In genomic region chrX:1792636-1793035, GRCh38 we compare ENCODE assay signal across 27 cellular contexts.
"Had no signal": no experiment of that assay in that cellular context is flagged by ENCODE, and none has a peak within 500 bp of the region (broad histone marks: within the 10 kb centered on the region; RNA-seq: fewer than 3 reads in every experiment).

No MANE protein-coding gene starts in this region.

- H3K9me3 ChIP-seq: suprapubic skin, testis, thoracic aorta, thyroid gland, tibial artery, transverse colon, upper lobe of left lung, upper lobe of right lung, uterus, vagina had no signal

- H3K36me3 ChIP-seq: stomach, suprapubic skin, thoracic aorta, thyroid gland, tibial artery, tibial nerve, transverse colon, upper lobe of left lung, upper lobe of right lung, uterus, vagina had no signal

- H3K27ac Mint-ChIP-seq: stimulated activated effector memory CD8-positive, alpha-beta T cell treated with anti-CD3 and anti-CD28 coated beads, Interleukin-12 subunit alpha, Interleukin-12 subunit beta, amount 100 ng/mL, for 72 hours; stimulated activated memory B cell treated with anti-CD40 and anti-IgM and Interleukin-4, amounts not matched to agents 10 μg/mL and 1 μg/mL and 100 μg/mL, for 72 hours; stimulated activated naive B cell treated with anti-CD40 and anti-IgM and Interleukin-4, amounts not matched to agents 10 μg/mL and 1 μg/mL and 100 μg/mL, for 72 hours; stimulated activated naive CD8-positive, alpha-beta T cell treated with anti-CD3 and anti-CD28 coated beads, Interleukin-15, amount 100 ng/mL, for 72 hours; stimulated activated naive CD8-positive, alpha-beta T cell treated with anti-CD3 and anti-CD28 coated beads, Interleukin-15, Interleukin-2, amounts not matched to agents 100 ng/mL and 50 ng/mL, for 24 hours had no signal

- H3K27ac ChIP-seq: stomach, suprapubic skin, testis, thoracic aorta, thyroid gland, tibial artery, tibial nerve, transverse colon, upper lobe of left lung, upper lobe of right lung, uterus, vagina had no signal

- H3K4me3 ChIP-seq: stomach, suprapubic skin, testis, thoracic aorta, thyroid gland, tibial artery, tibial nerve, transverse colon, upper lobe of left lung, upper lobe of right lung, uterus, vagina had no signal

- H3K27me3 ChIP-seq: stomach, suprapubic skin, testis, thyroid gland, tibial artery, tibial nerve, transverse colon, upper lobe of left lung, upper lobe of right lung, uterus, vagina had no signal

- DNase-seq: stimulated activated CD4-positive, alpha-beta T cell treated with anti-CD3 and anti-CD28 coated beads, Interleukin-2, amount 100 ng/mL, for 48 hours; stimulated activated CD4-positive, alpha-beta T cell treated with anti-CD3 and anti-CD28 coated beads, Interleukin-4, amount 100 ng/mL, for 1 hour; stimulated activated CD4-positive, alpha-beta T cell treated with anti-CD3 and anti-CD28 coated beads, Interleukin-4, amount 100 ng/mL, for 24 hours; stimulated activated CD4-positive, alpha-beta T cell treated with anti-CD3 and anti-CD28 coated beads, Interleukin-4, amount 100 ng/mL, for 4 hours; stimulated activated CD8-positive, alpha-beta memory T cell treated with anti-CD3 and anti-CD28 coated beads, Interleukin-4, amount 100 ng/mL, for 48 hours; stimulated activated naive B cell treated with anti-CD40 and anti-IgM and Interleukin-4, amounts not matched to agents 10 μg/mL and 1 μg/mL and 100 μg/mL, for 72 hours; stimulated activated naive CD4-positive, alpha-beta T cell; stimulated activated naive CD4-positive, alpha-beta T cell treated with Interleukin-2 at 50 U/mL for 16 hours; stimulated activated naive CD8-positive, alpha-beta T cell treated with anti-CD3 and anti-CD28 coated beads, Interleukin-15, amount 100 ng/mL, for 72 hours; stimulated activated naive CD8-positive, alpha-beta T cell treated with anti-CD3 and anti-CD28 coated beads, Interleukin-15, Interleukin-2, amounts not matched to agents 100 U/mL and 50 U/mL, for 24 hours; stomach; substantia nigra; testis; thyroid gland; transverse colon; trophoblast cell; upper lobe of left lung; upper lobe of right lung; uterus had no signal

- ATAC-seq: stimulated activated effector memory CD8-positive, alpha-beta T cell treated with anti-CD3 and anti-CD28 coated beads, Interleukin-12 subunit alpha, Interleukin-12 subunit beta, amount 100 ng/mL, for 72 hours; stimulated activated memory B cell treated with anti-CD40 and anti-IgM and Interleukin-4, amounts not matched to agents 10 μg/mL and 1 μg/mL and 100 μg/mL, for 72 hours; stimulated activated naive B cell treated with anti-CD40 and anti-IgM and Interleukin-4, amounts not matched to agents 10 μg/mL and 1 μg/mL and 100 μg/mL, for 72 hours; stimulated activated naive CD8-positive, alpha-beta T cell treated with anti-CD3 and anti-CD28 coated beads, Interleukin-15, amount 100 ng/mL, for 72 hours; stimulated activated naive CD8-positive, alpha-beta T cell treated with anti-CD3 and anti-CD28 coated beads, Interleukin-15, Interleukin-2, amounts not matched to agents 100 U/mL and 50 U/mL, for 24 hours; upper lobe of right lung had no signal

- H3K4me1 ChIP-seq: stomach, suprapubic skin, testis, thyroid gland, tibial artery, tibial nerve, transverse colon, upper lobe of left lung, upper lobe of right lung, uterus, vagina had no signal

- H3K27me3 Mint-ChIP-seq: stimulated activated memory B cell treated with anti-CD40 and anti-IgM and Interleukin-4, amounts not matched to agents 10 μg/mL and 1 μg/mL and 100 μg/mL, for 72 hours; stimulated activated naive CD8-positive, alpha-beta T cell treated with anti-CD3 and anti-CD28 coated beads, Interleukin-15, amount 100 ng/mL, for 72 hours; stimulated activated naive CD8-positive, alpha-beta T cell treated with anti-CD3 and anti-CD28 coated beads, Interleukin-15, Interleukin-2, amounts not matched to agents 100 ng/mL and 50 ng/mL, for 24 hours had no signal

- H3K36me3 Mint-ChIP-seq: stimulated activated effector memory CD8-positive, alpha-beta T cell treated with anti-CD3 and anti-CD28 coated beads, Interleukin-12 subunit alpha, Interleukin-12 subunit beta, amount 100 ng/mL, for 72 hours; stimulated activated memory B cell treated with anti-CD40 and anti-IgM and Interleukin-4, amounts not matched to agents 10 μg/mL and 1 μg/mL and 100 μg/mL, for 72 hours; stimulated activated naive B cell treated with anti-CD40 and anti-IgM and Interleukin-4, amounts not matched to agents 10 μg/mL and 1 μg/mL and 100 μg/mL, for 72 hours had no signal

- H3K4me3 Mint-ChIP-seq: stimulated activated effector memory CD8-positive, alpha-beta T cell treated with anti-CD3 and anti-CD28 coated beads, Interleukin-12 subunit alpha, Interleukin-12 subunit beta, amount 100 ng/mL, for 72 hours; stimulated activated memory B cell treated with anti-CD40 and anti-IgM and Interleukin-4, amounts not matched to agents 10 μg/mL and 1 μg/mL and 100 μg/mL, for 72 hours; stimulated activated naive B cell treated with anti-CD40 and anti-IgM and Interleukin-4, amounts not matched to agents 10 μg/mL and 1 μg/mL and 100 μg/mL, for 72 hours; stimulated activated naive CD8-positive, alpha-beta T cell treated with anti-CD3 and anti-CD28 coated beads, Interleukin-15, amount 100 ng/mL, for 72 hours; stimulated activated naive CD8-positive, alpha-beta T cell treated with anti-CD3 and anti-CD28 coated beads, Interleukin-15, Interleukin-2, amounts not matched to agents 100 ng/mL and 50 ng/mL, for 24 hours had no signal

- H3K9me3 Mint-ChIP-seq: stimulated activated effector memory CD8-positive, alpha-beta T cell treated with anti-CD3 and anti-CD28 coated beads, Interleukin-12 subunit alpha, Interleukin-12 subunit beta, amount 100 ng/mL, for 72 hours; stimulated activated memory B cell treated with anti-CD40 and anti-IgM and Interleukin-4, amounts not matched to agents 10 μg/mL and 1 μg/mL and 100 μg/mL, for 72 hours; stimulated activated naive CD8-positive, alpha-beta T cell treated with anti-CD3 and anti-CD28 coated beads, Interleukin-15, amount 100 ng/mL, for 72 hours; stimulated activated naive CD8-positive, alpha-beta T cell treated with anti-CD3 and anti-CD28 coated beads, Interleukin-15, Interleukin-2, amounts not matched to agents 100 ng/mL and 50 ng/mL, for 24 hours had no signal

- H3K4me1 Mint-ChIP-seq: stimulated activated effector memory CD8-positive, alpha-beta T cell treated with anti-CD3 and anti-CD28 coated beads, Interleukin-12 subunit alpha, Interleukin-12 subunit beta, amount 100 ng/mL, for 72 hours; stimulated activated memory B cell treated with anti-CD40 and anti-IgM and Interleukin-4, amounts not matched to agents 10 μg/mL and 1 μg/mL and 100 μg/mL, for 72 hours; stimulated activated naive B cell treated with anti-CD40 and anti-IgM and Interleukin-4, amounts not matched to agents 10 μg/mL and 1 μg/mL and 100 μg/mL, for 72 hours; stimulated activated naive CD8-positive, alpha-beta T cell treated with anti-CD3 and anti-CD28 coated beads, Interleukin-15, amount 100 ng/mL, for 72 hours had no signal
